In genomic region chr20:58783515-58783914, GRCh38 we compare ENCODE assay signal across 10 cellular contexts.
"Had no signal": no experiment of that assay in that cellular context is flagged by ENCODE, and none has a peak within 500 bp of the region (broad histone marks: within the 10 kb centered on the region; RNA-seq: fewer than 3 reads in every experiment).

No MANE protein-coding gene starts in this region.

- H3K27ac Mint-ChIP-seq: HFFc6, IgD-negative memory B cell had no signal

- H3K4me1 Mint-ChIP-seq: IgD-negative memory B cell had no signal

- H3K9me3 Mint-ChIP-seq: HFFc6, IgD-negative memory B cell had no signal

- H3K4me1 ChIP-seq: HAP-1 had no signal

- H3K36me3 ChIP-seq: HAP-1 had no signal

- H3K4me3 Mint-ChIP-seq: HFFc6, IgD-negative memory B cell had no signal

- H2AFZ ChIP-seq: GM23248 had no signal

- H3K9ac ChIP-seq: GM23248 had no signal

- FAIRE-seq: HepG2 had no signal

- ATAC-seq: HCT116 had no signal

- H3K36me3 Mint-ChIP-seq: IgD-negative memory B cell had no signal

- DNase-seq: GM23248, GOT3, H7, HFFc6, KBM-7 had no signal

- H3K27ac ChIP-seq: GM23248, HL-60 had no signal

- H3K4me3 ChIP-seq: GM23248, HAP-1 had no signal

- H3K9me3 ChIP-seq: HAP-1 had no signal
